ENCODE assay signal across 8 cellular contexts in the genomic region with DNA sequence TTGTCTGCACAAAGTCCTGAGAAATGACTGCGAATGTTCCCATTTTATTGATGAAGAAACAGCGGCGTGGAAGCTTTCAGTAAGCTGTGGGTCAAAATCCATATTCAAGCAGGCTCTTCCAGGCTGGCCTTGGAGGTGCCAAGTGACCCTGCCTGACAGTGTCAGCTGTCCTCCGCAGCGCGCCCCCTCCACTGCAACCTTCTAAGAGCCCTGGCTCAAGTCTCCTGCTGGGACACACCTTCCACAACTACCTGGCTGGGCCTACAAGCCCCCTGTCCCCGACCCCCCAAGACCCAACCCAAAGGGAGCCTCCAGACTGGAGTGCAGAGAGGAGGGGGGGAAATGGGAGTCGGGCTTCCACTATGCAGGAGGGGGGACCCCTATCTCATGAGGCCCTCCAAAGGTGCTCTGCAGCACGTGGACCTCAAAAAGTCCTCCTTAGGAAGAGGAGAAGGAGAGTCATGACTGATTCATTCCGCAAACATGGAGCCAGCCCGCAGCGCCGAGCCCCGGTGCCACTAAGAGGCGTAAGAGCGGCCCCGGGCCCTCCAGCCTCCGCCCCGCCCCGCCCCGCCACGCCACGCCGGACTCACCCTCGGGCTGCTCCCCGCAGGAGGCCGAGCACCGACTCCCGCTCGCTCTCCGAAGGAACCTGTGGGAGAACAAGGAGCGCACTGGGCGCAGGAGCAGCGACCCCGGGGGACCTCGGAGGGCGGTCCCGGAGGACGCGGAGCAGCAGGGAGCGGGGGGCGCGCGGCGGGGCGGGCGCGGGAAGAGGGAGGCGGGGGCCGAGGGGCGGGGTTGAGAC. TPM values are rescaled to one million over a fixed set of nuclear protein-coding genes. Genes with fewer than 3 reads are reported as not detected.
DNase-seq lines count a peak whose midpoint lies in the region; ATAC-seq and TF ChIP-seq lines count a peak whose summit lies in the region.

No MANE protein-coding gene starts in this region.

- no peak overlapping the region for H3K4ac ChIP-seq in trophoblast cell (ENCODE audit: low read depth, low read length)

- TF ChIP-seq CTCF in MM.1S (IDR thresholded peaks at IDR 0.05; ENCODE audit: low read length) (no peak), cardiac muscle cell (IDR thresholded peaks at IDR 0.05; ENCODE audit: low read depth, low read length) (no peak)

- no peak overlapping the region for H2AK5ac ChIP-seq in trophoblast cell (ENCODE audit: low read length)

- H3K4me2 ChIP-seq in MM.1S (ENCODE audit: low read depth, low read length), result peak overlapping the region; percentile 57; the same call in 1 of the 2 replicates
- peak overlapping the region; percentile 91 for H3K4me2 ChIP-seq in trophoblast cell (ENCODE audit: low read length)

- H3K9ac ChIP-seq in MM.1S (ENCODE audit: low read length), result no peak overlapping the region
- H3K9ac ChIP-seq in trophoblast cell (ENCODE audit: low read length), result no peak overlapping the region

- H4K8ac ChIP-seq in trophoblast cell (ENCODE audit: low read depth, low read length), result no peak overlapping the region

- no peaks in the 10 kb centered on the region for H3K9me3 ChIP-seq in MM.1S (replicated peaks; ENCODE audit: insufficient read depth, low read length)
- no peaks in the 10 kb centered on the region for H3K9me3 ChIP-seq in cardiac muscle cell (ENCODE audit: low read depth)
- no peaks in the 10 kb centered on the region for H3K9me3 ChIP-seq in trophoblast cell (ENCODE audit: insufficient read depth, low read depth, low read length)

- CTCF ChIA-PET in activated naive CD4-positive, alpha-beta T cell treated with anti-CD3 and anti-CD28 coated beads, Interleukin-2, amount 10 ng/mL, durations not matched to agents 7 days and 5 days (lab: Charles Lee), result no interaction called here

- H3K9me3 Mint-ChIP-seq in activated naive CD4-positive, alpha-beta T cell treated with anti-CD3 and anti-CD28 coated beads, Interleukin-2, amount 10 ng/mL, durations not matched to agents 7 days and 5 days, result peaks cover 4% of the 10 kb centered on the region

- H3K23ac ChIP-seq in trophoblast cell (ENCODE audit: low read length), result no peak overlapping the region

- ATAC-seq in HG03175 (IDR thresholded peaks at IDR 0.05; ENCODE audit: unreplicated experiment) (no peak), HG03196 (IDR thresholded peaks at IDR 0.05; ENCODE audit: unreplicated experiment) (no peak)

- H3K27ac ChIP-seq in MM.1S (ENCODE audit: low read length), result no peak overlapping the region
- H3K27ac ChIP-seq in cardiac muscle cell, result no peak overlapping the region
- H3K27ac ChIP-seq in trophoblast cell (ENCODE audit: low read depth, low read length), result no peak overlapping the region

- H3K27me3 Mint-ChIP-seq in activated naive CD4-positive, alpha-beta T cell treated with anti-CD3 and anti-CD28 coated beads, Interleukin-2, amount 10 ng/mL, durations not matched to agents 7 days and 5 days, result peaks cover 70% of the 10 kb centered on the region

- H3K9me2 ChIP-seq in MM.1S (replicated peaks; ENCODE audit: insufficient read depth, low read length), result no peaks in the 10 kb centered on the region

- no peaks in the 10 kb centered on the region for H4K20me1 ChIP-seq in MM.1S (ENCODE audit: insufficient read depth, low read length)

- no peaks in the 10 kb centered on the region for H3F3A ChIP-seq in MM.1S (ENCODE audit: insufficient read depth, low read length)

- H3K79me1 ChIP-seq in trophoblast cell (ENCODE audit: low read length), result no peaks in the 10 kb centered on the region

- DNase-seq in EL (peak; percentile 82), MM.1S (no peak), cardiac muscle cell (ENCODE audit: low read depth in 1 of 2, low spot score in 1 of 2) (peak; percentile 54 to 68), trophoblast cell (peak; percentile 78 to 79), NCI-H1092 treated with DMSO at 0.1 percent for 48 hours (lab: John Stamatoyannopoulos, UW) (no peak)
- DNase-seq in activated naive CD4-positive, alpha-beta T cell treated with anti-CD3 and anti-CD28 coated beads, Interleukin-2, amount 10 ng/mL, durations not matched to agents 7 days and 5 days, result peak; percentile 38

- H2AFZ ChIP-seq in MM.1S (ENCODE audit: low read length) (no peak overlapping the region), trophoblast cell (ENCODE audit: insufficient read depth, low read length, poor library complexity) (peak overlapping the region; percentile 45)

- H4K12ac ChIP-seq in trophoblast cell (ENCODE audit: low read depth, low read length), result no peak overlapping the region

- H3K4me3 ChIP-seq in MM.1S (ENCODE audit: low read length) (peak overlapping the region; percentile 29; the same call in 1 of the 2 replicates), cardiac muscle cell (peak overlapping the region; percentile 63), trophoblast cell (ENCODE audit: low read depth, low read length) (peak overlapping the region; percentile 77)

- H2BK12ac ChIP-seq in trophoblast cell (ENCODE audit: low read length), result no peak overlapping the region

- H3K36me3 ChIP-seq in MM.1S (replicated peaks; ENCODE audit: insufficient read depth, low read length) (no peaks in the 10 kb centered on the region), cardiac muscle cell (no peaks in the 10 kb centered on the region), trophoblast cell (ENCODE audit: control insufficient read depth in 1 of 2, insufficient read depth in 2 of 2, low read length in 2 of 2) (no peaks in the 10 kb centered on the region)

- no peak overlapping the region for H3K27ac Mint-ChIP-seq in activated naive CD4-positive, alpha-beta T cell treated with anti-CD3 and anti-CD28 coated beads, Interleukin-2, amount 10 ng/mL, durations not matched to agents 7 days and 5 days

- H3K18ac ChIP-seq in trophoblast cell (ENCODE audit: low read length), result no peak overlapping the region

- H3K4me1 Mint-ChIP-seq in activated naive CD4-positive, alpha-beta T cell treated with anti-CD3 and anti-CD28 coated beads, Interleukin-2, amount 10 ng/mL, durations not matched to agents 7 days and 5 days, result peaks cover 14% of the 10 kb centered on the region

- H2BK5ac ChIP-seq in trophoblast cell (ENCODE audit: low read depth, low read length, poor library complexity), result no peak overlapping the region

- peaks cover 76% of the 10 kb centered on the region for H3K27me3 ChIP-seq in MM.1S (replicated peaks; ENCODE audit: insufficient read depth, low read length)
- H3K27me3 ChIP-seq in cardiac muscle cell, result no peaks in the 10 kb centered on the region
- H3K27me3 ChIP-seq in trophoblast cell (ENCODE audit: insufficient read depth, low read length), result peaks cover 30% of the 10 kb centered on the region

- H3K79me2 ChIP-seq in MM.1S (ENCODE audit: low read length) (no peaks in the 10 kb centered on the region), trophoblast cell (ENCODE audit: control insufficient read depth, insufficient read depth, low read length, poor library complexity) (no peaks in the 10 kb centered on the region)

- H3K4me3 Mint-ChIP-seq in activated naive CD4-positive, alpha-beta T cell treated with anti-CD3 and anti-CD28 coated beads, Interleukin-2, amount 10 ng/mL, durations not matched to agents 7 days and 5 days, result peak overlapping the region; percentile 66

- no CpG with 5 or more reads among the region's 51 CpGs for WGBS in trophoblast cell (ENCODE audit: extremely low coverage, insufficient coverage, insufficient read length)

- H2BK120ac ChIP-seq in trophoblast cell (ENCODE audit: insufficient read depth, low read length, poor library complexity), result no peak overlapping the region

- no peaks in the 10 kb centered on the region for H3K36me3 Mint-ChIP-seq in activated naive CD4-positive, alpha-beta T cell treated with anti-CD3 and anti-CD28 coated beads, Interleukin-2, amount 10 ng/mL, durations not matched to agents 7 days and 5 days

- H3K4me1 ChIP-seq in MM.1S (ENCODE audit: low read length) (no peaks in the 10 kb centered on the region), cardiac muscle cell (ENCODE audit: low read depth) (peaks cover 9% of the 10 kb centered on the region), trophoblast cell (ENCODE audit: control insufficient read depth in 1 of 2, insufficient read depth in 2 of 2, low read length in 2 of 2) (peaks cover 5 to 6% of the 10 kb centered on the region in 2 experiments)

- H4K91ac ChIP-seq in trophoblast cell (ENCODE audit: low read depth, low read length), result no peak overlapping the region

- H3K14ac ChIP-seq in trophoblast cell (ENCODE audit: low read length), result no peak overlapping the region

RNA-seq across cellular contexts. Expression of a gene that starts 0.6 kb away (rescaled TPM):
- total RNA-seq in cardiac muscle cell, result 7.4 and 7.6 TPM in 2 replicates
- polyA plus RNA-seq in cardiac muscle cell, result 5.3 and 14.6 TPM in 2 replicates
- polyA plus RNA-seq in trophoblast cell (2013), result 0.76 and 0.86 TPM in 2 replicates

RNA-seq across cellular contexts. Expression of a gene that starts 14.6 kb away (rescaled TPM):
- total RNA-seq in cardiac muscle cell, result not detected in 2 replicates
- polyA plus RNA-seq in cardiac muscle cell, result not detected in 2 replicates
- polyA plus RNA-seq in trophoblast cell (2013), result not detected in 2 replicates

RNA-seq across cellular contexts. Expression of a gene that starts 52.1 kb away (rescaled TPM):
- 0.04 TPM in 1 of 2 replicates, not detected in the other for total RNA-seq in cardiac muscle cell
- polyA plus RNA-seq in cardiac muscle cell, result not detected in 2 replicates
- 0.03 and 0.05 TPM in 2 replicates for polyA plus RNA-seq in trophoblast cell (2013)

RNA-seq across cellular contexts. Expression of a gene that starts 53.6 kb away (rescaled TPM):
- total RNA-seq in cardiac muscle cell, result 66.2 and 71.4 TPM in 2 replicates
- polyA plus RNA-seq in cardiac muscle cell, result 58.7 and 82.4 TPM in 2 replicates
- 62.1 and 62.7 TPM in 2 replicates for polyA plus RNA-seq in trophoblast cell (2013)

Comparison
In these comparisons a context has a peak if more than half of its experiments do, and no peak if none do; other contexts are left out.
1. DNase-seq: peak in EL (single experiment), activated naive CD4-positive, alpha-beta T cell treated with anti-CD3 and anti-CD28 coated beads, Interleukin-2, amount 10 ng/mL, durations not matched to agents 7 days and 5 days (single experiment), cardiac muscle cell (2 of 2) and trophoblast cell (2 of 2); none in MM.1S (single experiment) and NCI-H1092 treated with DMSO at 0.1 percent for 48 hours (single experiment).
2. Peak in every context shown above with its lines, with median percentiles within 50 percentile points of each other: H3K4me3 ChIP-seq.